In the genomic region with DNA sequence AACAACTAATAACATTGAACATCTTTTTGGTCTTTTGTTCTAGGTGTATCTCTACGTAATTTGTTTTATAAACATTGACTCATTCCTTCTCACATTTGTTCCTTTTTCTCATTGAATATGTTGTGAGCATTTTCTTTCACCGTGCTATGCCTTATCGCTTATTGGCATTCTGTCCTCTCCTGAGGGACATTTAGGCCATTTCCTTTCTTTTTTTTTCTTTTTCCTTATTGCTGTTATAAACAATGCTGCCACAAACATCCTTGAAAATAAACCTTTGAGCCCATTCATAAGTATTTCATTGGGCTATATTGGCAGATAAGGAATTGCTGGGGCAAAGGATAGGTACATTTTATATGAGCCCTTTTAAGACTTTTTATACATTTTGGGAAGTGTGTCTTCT, we compare ENCODE assay signal across 29 cellular contexts. TPM values are rescaled to one million over a fixed set of nuclear protein-coding genes. Genes with fewer than 3 reads are reported as not detected.
"Had no signal": no experiment of that assay in that cellular context is flagged by ENCODE, and none has a peak within 500 bp of the region (broad histone marks: within the 10 kb centered on the region; RNA-seq: fewer than 3 reads in every experiment).

No MANE protein-coding gene starts in this region.

- H3K9me3 ChIP-seq: esophagus muscularis mucosa, gastroesophageal sphincter, psoas muscle, sigmoid colon, spleen, testis, tibial artery, upper lobe of right lung, uterus had no signal

- H3K4me3 Mint-ChIP-seq: memory B cell; mesothelial cell of epicardium; naive thymus-derived CD8-positive, alpha-beta T cell; nephron progenitor cell; stimulated activated memory B cell treated with anti-CD40 and anti-IgM and Interleukin-4, amounts not matched to agents 10 μg/mL and 1 μg/mL and 100 μg/mL, for 72 hours had no signal

- H3K4me1 Mint-ChIP-seq: memory B cell; mesothelial cell of epicardium; naive thymus-derived CD8-positive, alpha-beta T cell; stimulated activated memory B cell treated with anti-CD40 and anti-IgM and Interleukin-4, amounts not matched to agents 10 μg/mL and 1 μg/mL and 100 μg/mL, for 72 hours had no signal

- FAIRE-seq: keratinocyte had no signal

- DNase-seq: caudate nucleus; effector CD4-positive, alpha-beta T cell; foreskin keratinocyte; hypothalamus; naive thymus-derived CD8-positive, alpha-beta T cell; nephron progenitor cell; nucleus accumbens; posterior cingulate gyrus; psoas muscle; right cardiac atrium; sigmoid colon; spleen; stimulated activated CD4-positive, alpha-beta T cell treated with anti-CD3 and anti-CD28 coated beads, Interleukin-4, amount 100 ng/mL, for 4 hours; stimulated activated naive CD8-positive, alpha-beta T cell treated with anti-CD3 and anti-CD28 coated beads, Interleukin-15, Interleukin-2, amounts not matched to agents 100 U/mL and 50 U/mL, for 24 hours; substantia nigra; testis; tibial artery; upper lobe of right lung; uterus had no signal

- H3K9me3 Mint-ChIP-seq: mesothelial cell of epicardium, nephron progenitor cell had no signal

- H3K27ac Mint-ChIP-seq: memory B cell; mesothelial cell of epicardium; naive thymus-derived CD8-positive, alpha-beta T cell; nephron progenitor cell; stimulated activated memory B cell treated with anti-CD40 and anti-IgM and Interleukin-4, amounts not matched to agents 10 μg/mL and 1 μg/mL and 100 μg/mL, for 72 hours had no signal

- ATAC-seq: foreskin keratinocyte; gastroesophageal sphincter; left lobe of liver; naive thymus-derived CD8-positive, alpha-beta T cell; psoas muscle; right cardiac atrium; stimulated activated memory B cell treated with anti-CD40 and anti-IgM and Interleukin-4, amounts not matched to agents 10 μg/mL and 1 μg/mL and 100 μg/mL, for 72 hours; stimulated activated naive CD8-positive, alpha-beta T cell treated with anti-CD3 and anti-CD28 coated beads, Interleukin-15, Interleukin-2, amounts not matched to agents 100 U/mL and 50 U/mL, for 24 hours; upper lobe of right lung had no signal

- H3K27ac ChIP-seq: coronary artery, dorsolateral prefrontal cortex, esophagus muscularis mucosa, foreskin keratinocyte, gastroesophageal sphincter, psoas muscle, sigmoid colon, testis, tibial artery, upper lobe of right lung, uterus had no signal

- H3K27me3 ChIP-seq: dorsolateral prefrontal cortex, foreskin keratinocyte, gastroesophageal sphincter, sigmoid colon, testis, tibial artery, upper lobe of right lung, uterus had no signal

- H3K36me3 ChIP-seq: esophagus muscularis mucosa, gastroesophageal sphincter, sigmoid colon, spleen, upper lobe of right lung, uterus had no signal

- H3K4me1 ChIP-seq: foreskin keratinocyte, gastroesophageal sphincter, sigmoid colon, testis, tibial artery, upper lobe of right lung, uterus had no signal

- H3K4me3 ChIP-seq: coronary artery, dorsolateral prefrontal cortex, esophagus muscularis mucosa, gastroesophageal sphincter, lung, psoas muscle, sigmoid colon, spleen, testis, tibial artery, upper lobe of right lung, uterus had no signal

- H3K36me3 Mint-ChIP-seq: memory B cell; mesothelial cell of epicardium; stimulated activated memory B cell treated with anti-CD40 and anti-IgM and Interleukin-4, amounts not matched to agents 10 μg/mL and 1 μg/mL and 100 μg/mL, for 72 hours had no signal

RNA-seq across cellular contexts. Expression of a gene that starts 32.4 kb away (rescaled TPM):
- total RNA-seq: foreskin keratinocyte; naive thymus-derived CD8-positive, alpha-beta T cell had no signal
- polyA plus RNA-seq: foreskin keratinocyte; keratinocyte; naive thymus-derived CD8-positive, alpha-beta T cell had no signal
